16 cellular contexts compared by ENCODE assay signal in genomic region chr11:118200901-118201680, GRCh38. TPM values are rescaled to one million over a fixed set of nuclear protein-coding genes. Genes with fewer than 3 reads are reported as not detected.
DNase-seq lines count a peak whose midpoint lies in the region; ATAC-seq and TF ChIP-seq lines count a peak whose summit lies in the region.
"Had no signal": no experiment of that assay in that cellular context is flagged by ENCODE, and none has a peak within 500 bp of the region (broad histone marks: within the 10 kb centered on the region; RNA-seq: fewer than 3 reads in every experiment).

No MANE protein-coding gene starts in this region.

- H3K4me1 Mint-ChIP-seq in activated T-cell treated with anti-CD3 and anti-CD28 coated beads, Interleukin-2, amount 50 U/mL, for 4 hours (ENCODE audit: low read depth) = peaks cover 14% of the 10 kb centered on the region

- H3K27me3 Mint-ChIP-seq in activated T-cell treated with anti-CD3 and anti-CD28 coated beads, Interleukin-2, amount 50 U/mL, for 4 hours (ENCODE audit: low read depth) = no peaks in the 10 kb centered on the region

- H3K4me3 ChIP-seq in neutrophil (ENCODE audit: low read depth in 1 of 2, low read length in 1 of 2) (no peak overlapping the region), thymus (ENCODE audit: low read length) (no peak overlapping the region)
- H3K4me3 ChIP-seq: body of pancreas, left ventricle myocardium inferior, prostate gland had no signal

- H3K4me1 ChIP-seq in neutrophil (ENCODE audit: control insufficient read depth in 1 of 2, insufficient read depth in 1 of 2, low read depth in 1 of 2, low read length in 1 of 2) = peaks cover 67 to 70% of the 10 kb centered on the region in 2 experiments
- H3K4me1 ChIP-seq in thymus (ENCODE audit: control insufficient read depth, insufficient read depth, low read length) = peaks cover 28% of the 10 kb centered on the region
- H3K4me1 ChIP-seq: prostate gland had no signal

- peak; percentile 87 to 93 for ATAC-seq in activated T-cell treated with anti-CD3 and anti-CD28 coated beads, Interleukin-2, amount 50 U/mL, for 4 hours
- ATAC-seq: body of pancreas had no signal

- H3K4me3 Mint-ChIP-seq in activated T-cell treated with anti-CD3 and anti-CD28 coated beads, Interleukin-2, amount 50 U/mL, for 4 hours = no peak overlapping the region

- H3K27me3 ChIP-seq in neutrophil = no peaks in the 10 kb centered on the region
- H3K27me3 ChIP-seq in thymus (ENCODE audit: control insufficient read depth, insufficient read depth) = no peaks in the 10 kb centered on the region
- H3K27me3 ChIP-seq: body of pancreas had no signal

- H3K27ac ChIP-seq in neutrophil (peak overlapping the region; percentile 69), thymus (ENCODE audit: low read depth) (peak overlapping the region; percentile 25)
- H3K27ac ChIP-seq: body of pancreas, left ventricle myocardium inferior, prostate gland had no signal

- TF ChIP-seq CTCF in neutrophil (IDR thresholded peaks at IDR 0.05) = no peak

- H3K36me3 Mint-ChIP-seq in activated T-cell treated with anti-CD3 and anti-CD28 coated beads, Interleukin-2, amount 50 U/mL, for 4 hours (ENCODE audit: insufficient read depth) = peaks cover 24% of the 10 kb centered on the region

- H3K36me3 ChIP-seq in neutrophil (peaks cover 100% of the 10 kb centered on the region), thymus (ENCODE audit: control insufficient read depth, insufficient read depth) (no peaks in the 10 kb centered on the region)
- H3K36me3 ChIP-seq: left ventricle myocardium inferior, prostate gland had no signal

- 82% methylated on average over 9 of the region's 9 CpGs for WGBS in thymus

- peak in 2 of 3 donors; percentile 43 to 56 for DNase-seq in stimulated activated CD4-positive, alpha-beta T cell treated with anti-CD3 and anti-CD28 coated beads, Interleukin-12 subunit alpha, Interleukin-12 subunit beta, amount 100 ng/mL, for 48 hours (ENCODE audit: low read depth in 2 of 3, low spot score in 1 of 3)
- DNase-seq in stimulated activated CD4-positive, alpha-beta T cell treated with anti-CD3 and anti-CD28 coated beads, Interleukin-12 subunit alpha, Interleukin-12 subunit beta, amount 100 ng/mL, for 4 hours = no peak
- DNase-seq in activated T-cell treated with anti-CD3 and anti-CD28 coated beads, Interleukin-2, amount 50 U/mL, for 4 hours = peak; percentile 55
- DNase-seq in cerebellar cortex (ENCODE audit: low spot score) = no peak
- no peak for DNase-seq in NCI-H1092 treated with DMSO at 0.1 percent for 48 hours (lab: John Stamatoyannopoulos, UW)
- no peak for DNase-seq in SHP77 treated with DMSO at 0.1 percent for 48 hours (lab: John Stamatoyannopoulos, UW)
- DNase-seq: ACHN; body of pancreas; left ventricle myocardium inferior; MM.1S; NCI-H2171 treated with DMSO at 0.1 percent for 48 hours; NK-92 treated with Interleukin-12 subunit alpha and Interleukin-12 subunit beta, amount 100 ng/mL, for 24 hours had no signal

- H3K9me3 Mint-ChIP-seq in activated T-cell treated with anti-CD3 and anti-CD28 coated beads, Interleukin-2, amount 50 U/mL, for 4 hours = no peaks in the 10 kb centered on the region

- H3K9me3 ChIP-seq in neutrophil = no peaks in the 10 kb centered on the region
- H3K9me3 ChIP-seq in thymus (ENCODE audit: control insufficient read depth) = no peaks in the 10 kb centered on the region
- H3K9me3 ChIP-seq: body of pancreas, left ventricle myocardium inferior, prostate gland had no signal

RNA-seq across cellular contexts. Expression of gene JAML, which starts 23.7 kb away (rescaled TPM):
- total RNA-seq in activated T-cell treated with anti-CD3 and anti-CD28 coated beads, Interleukin-2, amount 50 U/mL, for 4 hours = 100 to 1,000 TPM; 135 to 153 (median 137) TPM
- 39.7 TPM for polyA plus RNA-seq in thymus

RNA-seq across cellular contexts. Expression of gene SCN2B, which starts 24.7 kb away (rescaled TPM):
- total RNA-seq in activated T-cell treated with anti-CD3 and anti-CD28 coated beads, Interleukin-2, amount 50 U/mL, for 4 hours = not detected
- 0.73 TPM for polyA plus RNA-seq in thymus
- total RNA-seq: T-helper 2 cell treated with Interferon-gamma antibody and Interleukin-4, amounts not matched to agents 100 ng/mL and 5 ng/mL, for 36 hours had no signal

RNA-seq across cellular contexts. Expression of gene SCN4B, which starts 48.5 kb away (rescaled TPM):
- total RNA-seq in activated T-cell treated with anti-CD3 and anti-CD28 coated beads, Interleukin-2, amount 50 U/mL, for 4 hours = not detected
- 1.3 TPM for polyA plus RNA-seq in thymus

RNA-seq across cellular contexts. Expression of gene MPZL3, which starts 51.1 kb away (rescaled TPM):
- total RNA-seq in activated T-cell treated with anti-CD3 and anti-CD28 coated beads, Interleukin-2, amount 50 U/mL, for 4 hours = 10 to 100 TPM; 52.7 to 72.0 (median 56.4) TPM
- 7.0 TPM for polyA plus RNA-seq in thymus

Comparison
In these comparisons a context has a peak if more than half of its experiments do, and no peak if none do; other contexts are left out.
1. DNase-seq: peak in stimulated activated CD4-positive, alpha-beta T cell treated with anti-CD3 and anti-CD28 coated beads, Interleukin-12 subunit alpha, Interleukin-12 subunit beta, amount 100 ng/mL, for 48 hours (2 of 3) and activated T-cell treated with anti-CD3 and anti-CD28 coated beads, Interleukin-2, amount 50 U/mL, for 4 hours (single experiment); none in stimulated activated CD4-positive, alpha-beta T cell treated with anti-CD3 and anti-CD28 coated beads, Interleukin-12 subunit alpha, Interleukin-12 subunit beta, amount 100 ng/mL, for 4 hours (single experiment), cerebellar cortex (single experiment), NCI-H1092 treated with DMSO at 0.1 percent for 48 hours (single experiment) and SHP77 treated with DMSO at 0.1 percent for 48 hours (single experiment).